ENCODE assay signal across 8 cellular contexts in genomic region chr11:84524422-84525051, GRCh38.
DNase-seq lines count a peak whose midpoint lies in the region; ATAC-seq and TF ChIP-seq lines count a peak whose summit lies in the region.

No MANE protein-coding gene starts in this region.

- H3K4me3 ChIP-seq in brain microvascular endothelial cell (ENCODE audit: low read depth, low read length) (no peak overlapping the region), mesendoderm (ENCODE audit: low read length) (no peak overlapping the region)

- in situ Hi-C loops in brain microvascular endothelial cell (cut with HindIII; ENCODE audit: low pct_ligation_motif_present, low sequenced_read_pairs): no loop called here

- no peak overlapping the region for H3K4me2 ChIP-seq in mesendoderm (ENCODE audit: low read length)

- WGBS in mesendoderm (ENCODE audit: extremely low coverage, insufficient coverage, low lambda C conversion rate): no CpG with 5 or more reads among the region's 3 CpGs

- H2BK5ac ChIP-seq in mesendoderm (ENCODE audit: low read length): no peak overlapping the region

- no peak overlapping the region for H2AK5ac ChIP-seq in mesendoderm (ENCODE audit: low read length)

- H3K36me3 ChIP-seq in brain microvascular endothelial cell (replicated peaks): no peaks in the 10 kb centered on the region
- no peaks in the 10 kb centered on the region for H3K36me3 ChIP-seq in mesendoderm (ENCODE audit: control insufficient read depth, insufficient read depth, low read length)

- ATAC-seq in HG03442 (IDR thresholded peaks at IDR 0.05; ENCODE audit: unreplicated experiment): no peak

- H3K56ac ChIP-seq in mesendoderm (ENCODE audit: low read length): no peak overlapping the region

- H3K79me2 ChIP-seq in mesendoderm (ENCODE audit: control insufficient read depth, insufficient read depth, low read length): no peaks in the 10 kb centered on the region

- no peak overlapping the region for H3K9ac ChIP-seq in mesendoderm (ENCODE audit: low read length)

- DNase-seq in D341Med (ENCODE audit: low spot score) (peak; percentile 28), brain microvascular endothelial cell (no peak), mesendoderm (peak; percentile 21), epidermal melanocyte (ENCODE audit: insufficient read length, low spot score) (no peak)
- DNase-seq in effector CD8-positive, alpha-beta T cell (lab: John Stamatoyannopoulos, UW): no peak
- no peak for DNase-seq in activated CD4-positive, alpha-beta T cell treated with anti-CD3 and anti-CD28 coated beads for 48 hours

- TF ChIP-seq CTCF in LNCAP (IDR thresholded peaks at IDR 0.05): peak; percentile 64
- TF ChIP-seq CTCF in brain microvascular endothelial cell (IDR thresholded peaks at IDR 0.05; ENCODE audit: low read depth, low read length, missing control alignments): peak; percentile 46

- no peak overlapping the region for H3K4ac ChIP-seq in mesendoderm (ENCODE audit: low read depth, low read length)

- no peak overlapping the region for H4K5ac ChIP-seq in mesendoderm (ENCODE audit: low read length)

- H3K23ac ChIP-seq in mesendoderm (ENCODE audit: low read length): no peak overlapping the region

- H3K27ac ChIP-seq in brain microvascular endothelial cell (no peak overlapping the region), mesendoderm (ENCODE audit: low read depth, low read length) (no peak overlapping the region)

- H3K79me1 ChIP-seq in mesendoderm (ENCODE audit: low read length): no peaks in the 10 kb centered on the region

- no peak overlapping the region for H3K18ac ChIP-seq in mesendoderm (ENCODE audit: low read length)

- H2BK120ac ChIP-seq in mesendoderm (ENCODE audit: low read depth, low read length): no peak overlapping the region

- no peak overlapping the region for H4K8ac ChIP-seq in mesendoderm (ENCODE audit: low read depth, low read length)

- no peaks in the 10 kb centered on the region for H3K4me1 ChIP-seq in mesendoderm (ENCODE audit: control insufficient read depth, low read depth, low read length)

- H3K27me3 ChIP-seq in brain microvascular endothelial cell (replicated peaks): peaks cover 2% of the 10 kb centered on the region
- no peaks in the 10 kb centered on the region for H3K27me3 ChIP-seq in mesendoderm (ENCODE audit: insufficient read depth, low read length, poor library complexity)

- H2BK15ac ChIP-seq in mesendoderm (replicated peaks; ENCODE audit: low read depth): no peak overlapping the region

Comparison
In these comparisons a context has a peak if more than half of its experiments do, and no peak if none do; other contexts are left out.
1. DNase-seq: peak in D341Med (single experiment) and mesendoderm (single experiment); none in brain microvascular endothelial cell (single experiment), epidermal melanocyte (single experiment), effector CD8-positive, alpha-beta T cell (single experiment) and activated CD4-positive, alpha-beta T cell treated with anti-CD3 and anti-CD28 coated beads for 48 hours (single experiment).